In genomic region chr6:87473419-87473903, GRCh38 we compare ENCODE assay signal across 8 cellular contexts. TPM values are rescaled to one million over a fixed set of nuclear protein-coding genes. Genes with fewer than 3 reads are reported as not detected.
A peak's percentile ranks its signal among the peaks of the same experiment; 100 is the strongest.
DNase-seq lines count a peak whose midpoint lies in the region; ATAC-seq, FAIRE-seq and TF ChIP-seq lines count a peak whose summit lies in the region.

No MANE protein-coding gene starts in this region.

- peaks cover 11% of the 10 kb centered on the region for H3K4me1 Mint-ChIP-seq in T-helper 1 cell treated with Interleukin-12 subunit alpha and Interleukin-12 subunit beta and Interleukin-4 antibody, amounts not matched to agents 30 μg/mL and 1 μg/mL, for 36 hours (ENCODE audit: low read depth)

- no peak for TF ChIP-seq CTCF in uterus (IDR thresholded peaks at IDR 0.05)

- no peaks in the 10 kb centered on the region for H3K9me3 Mint-ChIP-seq in T-helper 1 cell treated with Interleukin-12 subunit alpha and Interleukin-12 subunit beta and Interleukin-4 antibody, amounts not matched to agents 30 μg/mL and 1 μg/mL, for 36 hours

- H3K27me3 Mint-ChIP-seq in T-helper 1 cell treated with Interleukin-12 subunit alpha and Interleukin-12 subunit beta and Interleukin-4 antibody, amounts not matched to agents 30 μg/mL and 1 μg/mL, for 36 hours (ENCODE audit: low read depth), result peaks cover 2% of the 10 kb centered on the region

- FAIRE-seq in HTR-8/SVneo (lab: Jason Lieb, UNC), result no peak

- DNase-seq in NCI-H146 (lab: John Stamatoyannopoulos, UW), result peak; percentile 41
- DNase-seq in NCI-H146 treated with DMSO at 0.1 percent for 48 hours (lab: John Stamatoyannopoulos, UW; ENCODE audit: unreplicated experiment), result no peak
- DNase-seq in HTR-8/SVneo (ENCODE audit: insufficient read length, low spot score), result peak; percentile 8
- DNase-seq in uterus, result no peak

- H3K9ac ChIP-seq in endocrine pancreas (ENCODE audit: control insufficient read depth, insufficient read depth, low read length) (peak overlapping the region; percentile 82), muscle layer of colon (ENCODE audit: low read length) (peak overlapping the region; percentile 75)

- intact Hi-C loops in uterus (cut with DNase I; ENCODE audit: low total_unique reads), result no loop called here

- no peaks in the 10 kb centered on the region for H3K9me3 ChIP-seq in endocrine pancreas (ENCODE audit: control insufficient read depth, low read length)
- no peaks in the 10 kb centered on the region for H3K9me3 ChIP-seq in muscle layer of colon (ENCODE audit: low read length)
- H3K9me3 ChIP-seq in uterus, result no peaks in the 10 kb centered on the region

- peaks cover 5% of the 10 kb centered on the region for H3K36me3 ChIP-seq in endocrine pancreas (ENCODE audit: control insufficient read depth, insufficient read depth, low read length)
- H3K36me3 ChIP-seq in muscle layer of colon (ENCODE audit: insufficient read depth, low read length), result no peaks in the 10 kb centered on the region
- H3K36me3 ChIP-seq in uterus, result no peaks in the 10 kb centered on the region

- H3K27ac ChIP-seq in muscle layer of colon (ENCODE audit: low read depth, low read length) (peak overlapping the region; percentile 88), uterus (peak overlapping the region; percentile 90 to 93)

- no peaks in the 10 kb centered on the region for H3K27me3 ChIP-seq in endocrine pancreas (ENCODE audit: control insufficient read depth, insufficient read depth, low read length)
- no peaks in the 10 kb centered on the region for H3K27me3 ChIP-seq in muscle layer of colon (ENCODE audit: control insufficient read depth in 1 of 2, insufficient read depth in 2 of 2, low read length in 2 of 2)
- no peaks in the 10 kb centered on the region for H3K27me3 ChIP-seq in uterus

- peak overlapping the region; percentile 91 for H3K27ac Mint-ChIP-seq in T-helper 1 cell treated with Interleukin-12 subunit alpha and Interleukin-12 subunit beta and Interleukin-4 antibody, amounts not matched to agents 30 μg/mL and 1 μg/mL, for 36 hours

- peaks cover 2% of the 10 kb centered on the region for H3K36me3 Mint-ChIP-seq in T-helper 1 cell treated with Interleukin-12 subunit alpha and Interleukin-12 subunit beta and Interleukin-4 antibody, amounts not matched to agents 30 μg/mL and 1 μg/mL, for 36 hours (ENCODE audit: low read depth)

- peak overlapping the region; percentile 95 for H3K4me3 Mint-ChIP-seq in T-helper 1 cell treated with Interleukin-12 subunit alpha and Interleukin-12 subunit beta and Interleukin-4 antibody, amounts not matched to agents 30 μg/mL and 1 μg/mL, for 36 hours

- H3K4me3 ChIP-seq in endocrine pancreas (ENCODE audit: control insufficient read depth, insufficient read depth, low read length), result peak overlapping the region; percentile 81
- peak overlapping the region; percentile 84 to 96 for H3K4me3 ChIP-seq in muscle layer of colon (ENCODE audit: low read depth in 1 of 2, low read length in 2 of 2)
- peak overlapping the region; percentile 60 to 80 for H3K4me3 ChIP-seq in uterus

- TF ChIP-seq POLR2A in uterus (IDR thresholded peaks at IDR 0.05), result no peak

- peak; percentile 73 for ATAC-seq in GM21526 (IDR thresholded peaks at IDR 0.05; ENCODE audit: low FRiP score, unreplicated experiment)

- H3K4me1 ChIP-seq in endocrine pancreas (ENCODE audit: control insufficient read depth, insufficient read depth, low read length), result peaks cover 7% of the 10 kb centered on the region
- H3K4me1 ChIP-seq in muscle layer of colon (ENCODE audit: insufficient read depth, low read length), result peaks cover 10% of the 10 kb centered on the region
- H3K4me1 ChIP-seq in uterus, result peaks cover 0 to 5% of the 10 kb centered on the region in 2 donors

RNA-seq across cellular contexts. Expression of gene SLC35A1, which starts 0.7 kb away (rescaled TPM):
- 10 to 100 TPM; 17.6 to 38.0 (median 25.8) TPM for total RNA-seq in uterus

Comparison
In these comparisons a context has a peak if more than half of its experiments do, and no peak if none do; other contexts are left out.
1. DNase-seq: peak in NCI-H146 (single experiment) and HTR-8/SVneo (single experiment); none in NCI-H146 treated with DMSO at 0.1 percent for 48 hours (single experiment) and uterus (0 of 2).
2. Peak in every context shown above with its lines, with median percentiles within 50 percentile points of each other: H3K4me3 ChIP-seq.